In the genomic region with DNA sequence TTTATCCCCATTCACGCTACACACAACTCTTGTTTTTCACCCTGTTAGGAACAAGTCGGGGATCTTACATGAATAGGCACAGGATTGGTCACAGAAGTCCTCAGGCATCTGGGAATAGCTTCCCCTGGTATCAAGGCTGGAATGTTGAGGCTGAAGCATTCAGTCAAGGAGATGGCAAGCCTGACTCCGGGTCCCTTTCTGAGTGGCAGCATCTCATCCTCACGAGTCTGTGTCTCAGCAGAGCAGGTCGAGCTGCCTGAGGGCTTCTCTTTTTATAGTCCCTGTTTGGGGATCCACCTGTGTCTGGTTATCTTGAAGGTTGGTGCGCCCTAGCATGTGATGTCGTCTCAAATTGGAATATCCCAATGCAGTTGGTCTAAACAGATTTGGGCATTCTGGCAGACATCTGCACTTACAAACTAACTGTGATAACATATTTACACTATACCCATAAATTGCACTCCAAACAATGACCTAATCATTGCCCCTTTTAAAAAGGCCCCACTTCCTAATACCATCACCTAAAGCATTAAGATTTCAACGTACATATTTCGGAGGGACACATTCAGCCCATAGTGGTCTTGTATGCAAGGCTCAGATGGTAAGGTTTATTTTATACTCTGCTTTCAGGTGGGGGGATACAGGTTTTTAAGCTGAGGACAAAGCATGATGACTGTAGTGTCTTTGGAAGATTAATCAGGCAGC, we compare ENCODE assay signal across 22 cellular contexts.
"Had no signal": no experiment of that assay in that cellular context is flagged by ENCODE, and none has a peak within 500 bp of the region (broad histone marks: within the 10 kb centered on the region; RNA-seq: fewer than 3 reads in every experiment).

No MANE protein-coding gene starts in this region.

- H3K9me3 ChIP-seq: heart left ventricle, pancreas, tibial artery, upper lobe of right lung had no signal

- H3K27me3 ChIP-seq: heart left ventricle, pancreas, tibial artery, upper lobe of right lung had no signal

- H3K9me3 Mint-ChIP-seq: natural killer cell treated with Interleukin-12 subunit alpha and Interleukin-12 subunit beta and Interleukin-15 and Interleukin-18, amount 100 ng/mL, for 72 hours; stimulated activated naive CD8-positive, alpha-beta T cell treated with anti-CD3 and anti-CD28 coated beads, Interleukin-15, Interleukin-2, amounts not matched to agents 100 ng/mL and 50 ng/mL, for 24 hours had no signal

- H3K36me3 ChIP-seq: heart left ventricle, pancreas, tibial artery, upper lobe of right lung had no signal

- FAIRE-seq: frontal cortex, pancreas had no signal

- H3K27ac Mint-ChIP-seq: progenitor cell of endocrine pancreas; stimulated activated effector memory CD8-positive, alpha-beta T cell treated with anti-CD3 and anti-CD28 coated beads, Interleukin-12 subunit alpha, Interleukin-12 subunit beta, amount 100 ng/mL, for 72 hours had no signal

- H3K4me3 Mint-ChIP-seq: natural killer cell treated with Interleukin-12 subunit alpha and Interleukin-12 subunit beta and Interleukin-15 and Interleukin-18, amount 100 ng/mL, for 72 hours; stimulated activated effector memory CD8-positive, alpha-beta T cell treated with anti-CD3 and anti-CD28 coated beads, Interleukin-12 subunit alpha, Interleukin-12 subunit beta, amount 100 ng/mL, for 72 hours; stimulated activated naive CD8-positive, alpha-beta T cell treated with anti-CD3 and anti-CD28 coated beads, Interleukin-15, Interleukin-2, amounts not matched to agents 100 ng/mL and 50 ng/mL, for 24 hours had no signal

- H3K27me3 Mint-ChIP-seq: stimulated activated naive CD8-positive, alpha-beta T cell treated with anti-CD3 and anti-CD28 coated beads, Interleukin-15, Interleukin-2, amounts not matched to agents 100 ng/mL and 50 ng/mL, for 24 hours had no signal

- H3K4me1 ChIP-seq: upper lobe of right lung had no signal

- ATAC-seq: esophagus mucosa; heart left ventricle; left colon; left ventricle myocardium superior; natural killer cell treated with Interleukin-12 subunit alpha and Interleukin-12 subunit beta and Interleukin-15 and Interleukin-18, amount 100 ng/mL, for 72 hours; pancreas; right cardiac atrium; stimulated activated effector memory CD8-positive, alpha-beta T cell treated with anti-CD3 and anti-CD28 coated beads, Interleukin-12 subunit alpha, Interleukin-12 subunit beta, amount 100 ng/mL, for 72 hours; upper lobe of right lung had no signal

- H3K4me3 ChIP-seq: coronary artery, heart left ventricle, lung, pancreas, tibial artery, upper lobe of right lung had no signal

- H3K27ac ChIP-seq: coronary artery, heart left ventricle, pancreas, tibial artery, upper lobe of right lung had no signal

- DNase-seq: effector CD4-positive, alpha-beta T cell; heart left ventricle; hippocampal formation; left colon; left ventricle myocardium superior; mesenchymal stem cell; midbrain; occipital lobe; pancreas; right cardiac atrium; stimulated activated CD4-positive, alpha-beta T cell treated with anti-CD3 and anti-CD28 coated beads, Interleukin-4, amount 100 ng/mL, for 1 hour; stimulated activated CD8-positive, alpha-beta memory T cell treated with anti-CD3 and anti-CD28 coated beads, Interleukin-4, amount 100 ng/mL, for 48 hours; tibial artery; upper lobe of right lung had no signal
